11 cellular contexts compared by ENCODE assay signal in genomic region chr9:124000161-124000783, GRCh38. TPM values are rescaled to one million over a fixed set of nuclear protein-coding genes. Genes with fewer than 3 reads are reported as not detected.
DNase-seq lines count a peak whose midpoint lies in the region; ATAC-seq and TF ChIP-seq lines count a peak whose summit lies in the region.
"Had no signal": no experiment of that assay in that cellular context is flagged by ENCODE, and none has a peak within 500 bp of the region (broad histone marks: within the 10 kb centered on the region; RNA-seq: fewer than 3 reads in every experiment).

No MANE protein-coding gene starts in this region.

- peak overlapping the region; percentile 16 for H3K4me3 ChIP-seq in iPS-15b (ENCODE audit: low read depth, low read length)
- peak overlapping the region; percentile 31 for H3K4me3 ChIP-seq in thoracic aorta
- H3K4me3 ChIP-seq: thyroid gland had no signal

- no peaks in the 10 kb centered on the region for H3K9me3 Mint-ChIP-seq in activated naive CD4-positive, alpha-beta T cell treated with anti-CD3 and anti-CD28 coated beads, Interleukin-2, amount 10 ng/mL, durations not matched to agents 7 days and 5 days
- no peaks in the 10 kb centered on the region for H3K9me3 Mint-ChIP-seq in T-cell

- CTCF ChIA-PET in activated naive CD4-positive, alpha-beta T cell treated with anti-CD3 and anti-CD28 coated beads, Interleukin-2, amount 10 ng/mL, durations not matched to agents 7 days and 5 days (lab: Charles Lee), result no interaction called here
- CTCF ChIA-PET in T-cell (lab: Charles Lee), result no interaction called here
- CTCF ChIA-PET in GM10248 (lab: Yijun Ruan, JAX), result no interaction called here

- peak overlapping the region; percentile 34 for H3K4me3 Mint-ChIP-seq in activated naive CD4-positive, alpha-beta T cell treated with anti-CD3 and anti-CD28 coated beads, Interleukin-2, amount 10 ng/mL, durations not matched to agents 7 days and 5 days
- peak overlapping the region; percentile 60 to 74 (median 65) for H3K4me3 Mint-ChIP-seq in T-cell

- H3K27ac ChIP-seq in thoracic aorta, result no peak overlapping the region
- H3K27ac ChIP-seq: thyroid gland had no signal

- H3K27me3 Mint-ChIP-seq in activated naive CD4-positive, alpha-beta T cell treated with anti-CD3 and anti-CD28 coated beads, Interleukin-2, amount 10 ng/mL, durations not matched to agents 7 days and 5 days, result peaks cover 93% of the 10 kb centered on the region
- peaks cover 84 to 89% of the 10 kb centered on the region in 2 donors for H3K27me3 Mint-ChIP-seq in T-cell

- ATAC-seq in T-cell (replicated peaks in 1 of 4), result peak in 2 of 4 experiments; percentile 15 to 25
- no peak for ATAC-seq in thoracic aorta (ENCODE audit: insufficient number of reproducible peaks, low FRiP score, low read depth)

- H3K27me3 ChIP-seq in iPS-15b (ENCODE audit: control insufficient read depth, insufficient read depth, low read length) (peaks cover 93% of the 10 kb centered on the region), thoracic aorta (replicated peaks; ENCODE audit: insufficient read depth) (peaks cover 45% of the 10 kb centered on the region)

- H3K27ac Mint-ChIP-seq in activated naive CD4-positive, alpha-beta T cell treated with anti-CD3 and anti-CD28 coated beads, Interleukin-2, amount 10 ng/mL, durations not matched to agents 7 days and 5 days, result no peak overlapping the region
- H3K27ac Mint-ChIP-seq in T-cell, result peak overlapping the region in 1 of 2 donors; percentile 16

- no peak overlapping the region for H3K9ac ChIP-seq in iPS-15b (ENCODE audit: low read depth, low read length)

- peaks cover 3% of the 10 kb centered on the region for H3K36me3 Mint-ChIP-seq in activated naive CD4-positive, alpha-beta T cell treated with anti-CD3 and anti-CD28 coated beads, Interleukin-2, amount 10 ng/mL, durations not matched to agents 7 days and 5 days
- H3K36me3 Mint-ChIP-seq in T-cell, result no peaks in the 10 kb centered on the region

- no peak for TF ChIP-seq CTCF in thoracic aorta (IDR thresholded peaks at IDR 0.05)
- no peak for TF ChIP-seq CTCF in GM10248 (IDR thresholded peaks at IDR 0.05; ENCODE audit: control extremely low read depth, extremely low read depth, low read depth, missing control alignments)

- H3K36me3 ChIP-seq in iPS-15b (ENCODE audit: control insufficient read depth, insufficient read depth, low read length) (no peaks in the 10 kb centered on the region), thoracic aorta (no peaks in the 10 kb centered on the region)
- H3K36me3 ChIP-seq: thyroid gland had no signal

- H3K9me3 ChIP-seq in iPS-15b (ENCODE audit: control insufficient read depth, insufficient read depth, low read length) (no peaks in the 10 kb centered on the region), thoracic aorta (no peaks in the 10 kb centered on the region)
- H3K9me3 ChIP-seq: thyroid gland had no signal

- peaks cover 31% of the 10 kb centered on the region for H3K4me1 Mint-ChIP-seq in activated naive CD4-positive, alpha-beta T cell treated with anti-CD3 and anti-CD28 coated beads, Interleukin-2, amount 10 ng/mL, durations not matched to agents 7 days and 5 days
- H3K4me1 Mint-ChIP-seq in T-cell, result peaks cover 31 to 38% (median 33%) of the 10 kb centered on the region in 3 donors

- POLR2A ChIA-PET in T-cell (lab: Charles Lee), result no interaction called here
- POLR2A ChIA-PET in GM10248 (lab: Yijun Ruan, JAX), result no interaction called here

- peaks cover 10% of the 10 kb centered on the region for H3K4me1 ChIP-seq in iPS-15b (ENCODE audit: control insufficient read depth, insufficient read depth, low read length)
- H3K4me1 ChIP-seq in thoracic aorta (ENCODE audit: control insufficient read depth in 1 of 2, low read depth in 2 of 2), result peaks cover 3 to 17% of the 10 kb centered on the region in 2 donors

- DNase-seq in activated naive CD4-positive, alpha-beta T cell treated with anti-CD3 and anti-CD28 coated beads, Interleukin-2, amount 10 ng/mL, durations not matched to agents 7 days and 5 days, result no peak
- DNase-seq in activated naive CD4-positive, alpha-beta T cell treated with anti-CD3 and anti-CD28 coated beads, Interleukin-2, amount 50 U/mL, for 16 hours, result no peak
- DNase-seq in T-cell (no peak), thoracic aorta (ENCODE audit: low spot score) (no peak), GM10248 (ENCODE audit: extremely low spot score) (no peak), globus pallidus (ENCODE audit: low spot score) (no peak), HuH-7.5 (ENCODE audit: low spot score) (no peak)
- DNase-seq: midbrain, thyroid gland had no signal

RNA-seq across cellular contexts. Expression of gene LHX2, which starts 11.3 kb away (rescaled TPM):
- total RNA-seq in T-cell, result not detected
- not detected for total RNA-seq in thoracic aorta
- total RNA-seq: fibroblast of villous mesenchyme, thyroid gland had no signal
